ENCODE assay signal across 22 cellular contexts in the genomic region with DNA sequence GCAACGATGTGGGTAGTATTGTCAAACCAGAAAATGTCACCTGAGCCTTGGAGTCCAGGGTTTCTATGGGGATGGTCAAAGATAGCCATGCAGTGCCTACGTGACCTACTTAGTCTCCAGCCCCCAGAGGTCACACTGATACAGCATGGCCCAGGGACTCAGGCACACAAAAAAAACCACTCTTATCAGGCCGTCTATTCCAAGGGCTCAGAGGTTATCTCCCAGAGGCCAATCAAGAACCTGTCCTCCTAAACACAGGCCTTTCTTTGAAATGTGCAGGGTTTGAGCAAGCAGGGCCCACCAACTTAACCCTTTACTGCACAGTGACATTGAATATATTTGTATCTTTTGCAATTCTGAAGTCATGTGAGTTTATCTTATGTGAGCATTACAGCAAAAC.
"Had no signal": no experiment of that assay in that cellular context is flagged by ENCODE, and none has a peak within 500 bp of the region (broad histone marks: within the 10 kb centered on the region; RNA-seq: fewer than 3 reads in every experiment).

No MANE protein-coding gene starts in this region.

- ATAC-seq: effector memory CD8-positive, alpha-beta T cell; gastrocnemius medialis; left lobe of liver; mucosa of descending colon; naive thymus-derived CD4-positive, alpha-beta T cell; stimulated activated naive B cell treated with anti-CD40 and anti-IgM and Interleukin-4, amounts not matched to agents 10 μg/mL and 1 μg/mL and 100 μg/mL, for 72 hours had no signal

- DNase-seq: cortex of kidney; effector memory CD8-positive, alpha-beta T cell; foreskin fibroblast; gastrocnemius medialis; head of caudate nucleus; kidney; mucosa of descending colon; naive thymus-derived CD4-positive, alpha-beta T cell; occipital lobe; ovary; right lobe of liver; small intestine; stimulated activated CD4-positive, alpha-beta T cell treated with anti-CD3 and anti-CD28 coated beads, Interleukin-15, amount 100 ng/mL, for 24 hours; stimulated activated CD4-positive, alpha-beta T cell treated with anti-CD3 and anti-CD28 coated beads, Interleukin-2, amount 100 ng/mL, for 48 hours; stimulated activated naive B cell treated with anti-CD40 and anti-IgM and Interleukin-4, amounts not matched to agents 10 μg/mL and 1 μg/mL and 100 μg/mL, for 72 hours; upper lobe of left lung had no signal

- H3K4me3 ChIP-seq: gastrocnemius medialis, hepatocyte, lung, mucosa of descending colon, ovary, right lobe of liver, thoracic aorta, tibial nerve, upper lobe of left lung had no signal

- FAIRE-seq: kidney, small intestine, urothelium cell line had no signal

- H3K9me3 ChIP-seq: gastrocnemius medialis, mucosa of descending colon, ovary, right lobe of liver, thoracic aorta, tibial nerve, upper lobe of left lung had no signal

- H3K27ac ChIP-seq: gastrocnemius medialis, hepatocyte, ovary, right lobe of liver, thoracic aorta, tibial nerve, upper lobe of left lung had no signal

- H3K79me2 ChIP-seq: hepatocyte had no signal

- H3K4me2 ChIP-seq: hepatocyte had no signal

- H3K4me1 ChIP-seq: gastrocnemius medialis, right lobe of liver, tibial nerve, upper lobe of left lung had no signal

- H2AFZ ChIP-seq: hepatocyte had no signal

- H3K36me3 ChIP-seq: gastrocnemius medialis, ovary, right lobe of liver, thoracic aorta, tibial nerve, upper lobe of left lung had no signal

- H3K27me3 ChIP-seq: gastrocnemius medialis, hepatocyte, ovary, right lobe of liver, tibial nerve, upper lobe of left lung had no signal
